ENCODE assay signal across 1 cellular context in the genomic region with DNA sequence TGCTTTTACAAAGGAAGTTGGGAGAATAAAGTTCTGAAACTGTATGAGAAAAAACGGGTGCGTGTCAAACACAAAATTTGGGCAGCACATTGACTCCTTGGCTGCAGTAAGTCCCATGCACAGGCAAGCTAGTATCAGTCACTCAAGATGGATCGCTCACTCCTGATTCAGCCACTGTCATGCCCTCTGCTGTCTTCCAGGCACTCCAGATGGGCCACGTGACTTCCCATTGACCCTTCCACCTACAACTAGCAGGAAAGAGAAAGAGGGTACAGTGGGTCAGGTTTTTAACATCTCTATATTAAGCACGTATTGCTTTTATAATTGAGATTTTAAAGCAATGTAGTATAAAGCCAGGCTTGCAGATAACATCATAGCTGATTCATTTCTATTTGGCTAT.
TF ChIP-seq lines count a peak whose summit lies in the region.

No MANE protein-coding gene starts in this region.

TF ChIP-seq in GM23338, 12 proteins besides CTCF, POLR2A, EP300 and RAD21 (continued from another document):
- TF ChIP-seq, protein P1, sequence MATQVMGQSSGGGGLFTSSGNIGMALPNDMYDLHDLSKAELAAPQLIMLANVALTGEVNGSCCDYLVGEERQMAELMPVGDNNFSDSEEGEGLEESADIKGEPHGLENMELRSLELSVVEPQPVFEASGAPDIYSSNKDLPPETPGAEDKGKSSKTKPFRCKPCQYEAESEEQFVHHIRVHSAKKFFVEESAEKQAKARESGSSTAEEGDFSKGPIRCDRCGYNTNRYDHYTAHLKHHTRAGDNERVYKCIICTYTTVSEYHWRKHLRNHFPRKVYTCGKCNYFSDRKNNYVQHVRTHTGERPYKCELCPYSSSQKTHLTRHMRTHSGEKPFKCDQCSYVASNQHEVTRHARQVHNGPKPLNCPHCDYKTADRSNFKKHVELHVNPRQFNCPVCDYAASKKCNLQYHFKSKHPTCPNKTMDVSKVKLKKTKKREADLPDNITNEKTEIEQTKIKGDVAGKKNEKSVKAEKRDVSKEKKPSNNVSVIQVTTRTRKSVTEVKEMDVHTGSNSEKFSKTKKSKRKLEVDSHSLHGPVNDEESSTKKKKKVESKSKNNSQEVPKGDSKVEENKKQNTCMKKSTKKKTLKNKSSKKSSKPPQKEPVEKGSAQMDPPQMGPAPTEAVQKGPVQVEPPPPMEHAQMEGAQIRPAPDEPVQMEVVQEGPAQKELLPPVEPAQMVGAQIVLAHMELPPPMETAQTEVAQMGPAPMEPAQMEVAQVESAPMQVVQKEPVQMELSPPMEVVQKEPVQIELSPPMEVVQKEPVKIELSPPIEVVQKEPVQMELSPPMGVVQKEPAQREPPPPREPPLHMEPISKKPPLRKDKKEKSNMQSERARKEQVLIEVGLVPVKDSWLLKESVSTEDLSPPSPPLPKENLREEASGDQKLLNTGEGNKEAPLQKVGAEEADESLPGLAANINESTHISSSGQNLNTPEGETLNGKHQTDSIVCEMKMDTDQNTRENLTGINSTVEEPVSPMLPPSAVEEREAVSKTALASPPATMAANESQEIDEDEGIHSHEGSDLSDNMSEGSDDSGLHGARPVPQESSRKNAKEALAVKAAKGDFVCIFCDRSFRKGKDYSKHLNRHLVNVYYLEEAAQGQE (IDR thresholded peaks at IDR 0.05; ENCODE audit: unreplicated experiment) = no peak
